ENCODE assay signal across 2 cellular contexts in the genomic region with DNA sequence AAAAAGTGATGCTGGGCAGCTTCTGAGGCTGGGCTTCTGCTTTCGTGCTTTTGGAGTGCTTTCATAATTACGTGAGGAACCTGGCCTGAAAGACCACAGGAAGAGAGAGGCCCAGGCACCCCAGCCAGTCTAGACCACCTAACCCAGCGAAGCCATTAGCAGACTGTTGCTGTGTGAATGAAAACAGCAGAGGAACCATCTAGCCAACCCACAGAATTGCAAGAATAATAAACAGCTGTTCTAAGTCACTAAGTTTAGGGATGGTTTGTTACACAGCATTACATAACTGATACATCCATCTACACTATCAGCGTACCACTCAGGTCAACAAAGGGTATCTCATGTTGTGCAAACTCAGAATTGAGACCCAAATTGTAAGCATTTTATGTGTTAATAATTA.
TF ChIP-seq lines count a peak whose summit lies in the region.

No MANE protein-coding gene starts in this region.

TF ChIP-seq in HepG2, 621 proteins besides CTCF, POLR2A, EP300 and RAD21:
- TF ChIP-seq NR1H2 (CRISPR knock-in tag; IDR thresholded peaks at IDR 0.05; ENCODE audit: borderline replicate concordance, low read depth) (no peak), ZEB1 (IDR thresholded peaks at IDR 0.05; ENCODE audit: insufficient replicate concordance, low read depth) (no peak), HIVEP1 (CRISPR knock-in tag; IDR thresholded peaks at IDR 0.05) (no peak), ZKSCAN1 (IDR thresholded peaks at IDR 0.05; ENCODE audit: low read length) (no peak), RBAK (CRISPR knock-in tag; IDR thresholded peaks at IDR 0.05) (peak; percentile 91)

TF ChIP-seq in GM23338, 12 proteins besides CTCF, POLR2A, EP300 and RAD21:
- TF ChIP-seq, protein P1, sequence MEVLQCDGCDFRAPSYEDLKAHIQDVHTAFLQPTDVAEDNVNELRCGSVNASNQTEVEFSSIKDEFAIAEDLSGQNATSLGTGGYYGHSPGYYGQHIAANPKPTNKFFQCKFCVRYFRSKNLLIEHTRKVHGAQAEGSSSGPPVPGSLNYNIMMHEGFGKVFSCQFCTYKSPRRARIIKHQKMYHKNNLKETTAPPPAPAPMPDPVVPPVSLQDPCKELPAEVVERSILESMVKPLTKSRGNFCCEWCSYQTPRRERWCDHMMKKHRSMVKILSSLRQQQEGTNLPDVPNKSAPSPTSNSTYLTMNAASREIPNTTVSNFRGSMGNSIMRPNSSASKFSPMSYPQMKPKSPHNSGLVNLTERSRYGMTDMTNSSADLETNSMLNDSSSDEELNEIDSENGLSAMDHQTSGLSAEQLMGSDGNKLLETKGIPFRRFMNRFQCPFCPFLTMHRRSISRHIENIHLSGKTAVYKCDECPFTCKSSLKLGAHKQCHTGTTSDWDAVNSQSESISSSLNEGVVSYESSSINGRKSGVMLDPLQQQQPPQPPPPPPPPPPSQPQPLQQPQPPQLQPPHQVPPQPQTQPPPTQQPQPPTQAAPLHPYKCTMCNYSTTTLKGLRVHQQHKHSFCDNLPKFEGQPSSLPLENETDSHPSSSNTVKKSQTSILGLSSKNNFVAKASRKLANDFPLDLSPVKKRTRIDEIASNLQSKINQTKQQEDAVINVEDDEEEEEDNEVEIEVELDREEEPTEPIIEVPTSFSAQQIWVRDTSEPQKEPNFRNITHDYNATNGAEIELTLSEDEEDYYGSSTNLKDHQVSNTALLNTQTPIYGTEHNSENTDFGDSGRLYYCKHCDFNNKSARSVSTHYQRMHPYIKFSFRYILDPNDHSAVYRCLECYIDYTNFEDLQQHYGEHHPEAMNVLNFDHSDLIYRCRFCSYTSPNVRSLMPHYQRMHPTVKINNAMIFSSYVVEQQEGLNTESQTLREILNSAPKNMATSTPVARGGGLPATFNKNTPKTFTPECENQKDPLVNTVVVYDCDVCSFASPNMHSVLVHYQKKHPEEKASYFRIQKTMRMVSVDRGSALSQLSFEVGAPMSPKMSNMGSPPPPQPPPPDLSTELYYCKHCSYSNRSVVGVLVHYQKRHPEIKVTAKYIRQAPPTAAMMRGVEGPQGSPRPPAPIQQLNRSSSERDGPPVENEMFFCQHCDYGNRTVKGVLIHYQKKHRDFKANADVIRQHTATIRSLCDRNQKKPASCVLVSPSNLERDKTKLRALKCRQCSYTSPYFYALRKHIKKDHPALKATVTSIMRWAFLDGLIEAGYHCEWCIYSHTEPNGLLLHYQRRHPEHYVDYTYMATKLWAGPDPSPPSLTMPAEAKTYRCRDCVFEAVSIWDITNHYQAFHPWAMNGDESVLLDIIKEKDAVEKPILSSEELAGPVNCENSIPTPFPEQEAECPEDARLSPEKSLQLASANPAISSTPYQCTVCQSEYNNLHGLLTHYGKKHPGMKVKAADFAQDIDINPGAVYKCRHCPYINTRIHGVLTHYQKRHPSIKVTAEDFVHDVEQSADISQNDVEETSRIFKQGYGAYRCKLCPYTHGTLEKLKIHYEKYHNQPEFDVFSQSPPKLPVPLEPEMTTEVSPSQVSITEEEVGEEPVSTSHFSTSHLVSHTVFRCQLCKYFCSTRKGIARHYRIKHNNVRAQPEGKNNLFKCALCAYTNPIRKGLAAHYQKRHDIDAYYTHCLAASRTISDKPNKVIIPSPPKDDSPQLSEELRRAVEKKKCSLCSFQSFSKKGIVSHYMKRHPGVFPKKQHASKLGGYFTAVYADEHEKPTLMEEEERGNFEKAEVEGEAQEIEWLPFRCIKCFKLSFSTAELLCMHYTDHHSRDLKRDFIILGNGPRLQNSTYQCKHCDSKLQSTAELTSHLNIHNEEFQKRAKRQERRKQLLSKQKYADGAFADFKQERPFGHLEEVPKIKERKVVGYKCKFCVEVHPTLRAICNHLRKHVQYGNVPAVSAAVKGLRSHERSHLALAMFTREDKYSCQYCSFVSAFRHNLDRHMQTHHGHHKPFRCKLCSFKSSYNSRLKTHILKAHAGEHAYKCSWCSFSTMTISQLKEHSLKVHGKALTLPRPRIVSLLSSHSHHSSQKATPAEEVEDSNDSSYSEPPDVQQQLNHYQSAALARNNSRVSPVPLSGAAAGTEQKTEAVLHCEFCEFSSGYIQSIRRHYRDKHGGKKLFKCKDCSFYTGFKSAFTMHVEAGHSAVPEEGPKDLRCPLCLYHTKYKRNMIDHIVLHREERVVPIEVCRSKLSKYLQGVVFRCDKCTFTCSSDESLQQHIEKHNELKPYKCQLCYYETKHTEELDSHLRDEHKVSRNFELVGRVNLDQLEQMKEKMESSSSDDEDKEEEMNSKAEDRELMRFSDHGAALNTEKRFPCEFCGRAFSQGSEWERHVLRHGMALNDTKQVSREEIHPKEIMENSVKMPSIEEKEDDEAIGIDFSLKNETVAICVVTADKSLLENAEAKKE (CRISPR knock-in tag; IDR thresholded peaks at IDR 0.05): no peak
- no peak for TF ChIP-seq CREB1 (CRISPR knock-in tag; IDR thresholded peaks at IDR 0.05; ENCODE audit: low read depth)
- TF ChIP-seq POLR2AphosphoS5 (IDR thresholded peaks at IDR 0.05; ENCODE audit: low read depth): no peak
- TF ChIP-seq STAT1 (IDR thresholded peaks at IDR 0.05; ENCODE audit: unreplicated experiment): no peak
- TF ChIP-seq, protein P2, sequence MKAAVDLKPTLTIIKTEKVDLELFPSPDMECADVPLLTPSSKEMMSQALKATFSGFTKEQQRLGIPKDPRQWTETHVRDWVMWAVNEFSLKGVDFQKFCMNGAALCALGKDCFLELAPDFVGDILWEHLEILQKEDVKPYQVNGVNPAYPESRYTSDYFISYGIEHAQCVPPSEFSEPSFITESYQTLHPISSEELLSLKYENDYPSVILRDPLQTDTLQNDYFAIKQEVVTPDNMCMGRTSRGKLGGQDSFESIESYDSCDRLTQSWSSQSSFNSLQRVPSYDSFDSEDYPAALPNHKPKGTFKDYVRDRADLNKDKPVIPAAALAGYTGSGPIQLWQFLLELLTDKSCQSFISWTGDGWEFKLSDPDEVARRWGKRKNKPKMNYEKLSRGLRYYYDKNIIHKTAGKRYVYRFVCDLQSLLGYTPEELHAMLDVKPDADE (IDR thresholded peaks at IDR 0.05): no peak
- no peak for TF ChIP-seq EZH2phosphoT487 (IDR thresholded peaks at IDR 0.05; ENCODE audit: unreplicated experiment)
- no peak for TF ChIP-seq EZH2 (IDR thresholded peaks at IDR 0.05; ENCODE audit: low read depth, unreplicated experiment)
- TF ChIP-seq ZNF331 (CRISPR knock-in tag; IDR thresholded peaks at IDR 0.05; ENCODE audit: low read depth): no peak
- no peak for TF ChIP-seq NANOG (IDR thresholded peaks at IDR 0.05; ENCODE audit: borderline replicate concordance)
- no peak for TF ChIP-seq JUNB (IDR thresholded peaks at IDR 0.05; ENCODE audit: unreplicated experiment)
- TF ChIP-seq, protein P3, sequence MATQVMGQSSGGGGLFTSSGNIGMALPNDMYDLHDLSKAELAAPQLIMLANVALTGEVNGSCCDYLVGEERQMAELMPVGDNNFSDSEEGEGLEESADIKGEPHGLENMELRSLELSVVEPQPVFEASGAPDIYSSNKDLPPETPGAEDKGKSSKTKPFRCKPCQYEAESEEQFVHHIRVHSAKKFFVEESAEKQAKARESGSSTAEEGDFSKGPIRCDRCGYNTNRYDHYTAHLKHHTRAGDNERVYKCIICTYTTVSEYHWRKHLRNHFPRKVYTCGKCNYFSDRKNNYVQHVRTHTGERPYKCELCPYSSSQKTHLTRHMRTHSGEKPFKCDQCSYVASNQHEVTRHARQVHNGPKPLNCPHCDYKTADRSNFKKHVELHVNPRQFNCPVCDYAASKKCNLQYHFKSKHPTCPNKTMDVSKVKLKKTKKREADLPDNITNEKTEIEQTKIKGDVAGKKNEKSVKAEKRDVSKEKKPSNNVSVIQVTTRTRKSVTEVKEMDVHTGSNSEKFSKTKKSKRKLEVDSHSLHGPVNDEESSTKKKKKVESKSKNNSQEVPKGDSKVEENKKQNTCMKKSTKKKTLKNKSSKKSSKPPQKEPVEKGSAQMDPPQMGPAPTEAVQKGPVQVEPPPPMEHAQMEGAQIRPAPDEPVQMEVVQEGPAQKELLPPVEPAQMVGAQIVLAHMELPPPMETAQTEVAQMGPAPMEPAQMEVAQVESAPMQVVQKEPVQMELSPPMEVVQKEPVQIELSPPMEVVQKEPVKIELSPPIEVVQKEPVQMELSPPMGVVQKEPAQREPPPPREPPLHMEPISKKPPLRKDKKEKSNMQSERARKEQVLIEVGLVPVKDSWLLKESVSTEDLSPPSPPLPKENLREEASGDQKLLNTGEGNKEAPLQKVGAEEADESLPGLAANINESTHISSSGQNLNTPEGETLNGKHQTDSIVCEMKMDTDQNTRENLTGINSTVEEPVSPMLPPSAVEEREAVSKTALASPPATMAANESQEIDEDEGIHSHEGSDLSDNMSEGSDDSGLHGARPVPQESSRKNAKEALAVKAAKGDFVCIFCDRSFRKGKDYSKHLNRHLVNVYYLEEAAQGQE (IDR thresholded peaks at IDR 0.05; ENCODE audit: unreplicated experiment): no peak
- TF ChIP-seq ZNF114 (CRISPR knock-in tag; IDR thresholded peaks at IDR 0.05): no peak
